ENCODE assay signal across 1 cellular context in genomic region chr20:3981132-3981452, GRCh38.
TF ChIP-seq lines count a peak whose summit lies in the region.

No MANE protein-coding gene starts in this region.

TF ChIP-seq in WTC11, 78 proteins besides CTCF, POLR2A, EP300 and RAD21 (continued from another document):
- TF ChIP-seq, protein P1, sequence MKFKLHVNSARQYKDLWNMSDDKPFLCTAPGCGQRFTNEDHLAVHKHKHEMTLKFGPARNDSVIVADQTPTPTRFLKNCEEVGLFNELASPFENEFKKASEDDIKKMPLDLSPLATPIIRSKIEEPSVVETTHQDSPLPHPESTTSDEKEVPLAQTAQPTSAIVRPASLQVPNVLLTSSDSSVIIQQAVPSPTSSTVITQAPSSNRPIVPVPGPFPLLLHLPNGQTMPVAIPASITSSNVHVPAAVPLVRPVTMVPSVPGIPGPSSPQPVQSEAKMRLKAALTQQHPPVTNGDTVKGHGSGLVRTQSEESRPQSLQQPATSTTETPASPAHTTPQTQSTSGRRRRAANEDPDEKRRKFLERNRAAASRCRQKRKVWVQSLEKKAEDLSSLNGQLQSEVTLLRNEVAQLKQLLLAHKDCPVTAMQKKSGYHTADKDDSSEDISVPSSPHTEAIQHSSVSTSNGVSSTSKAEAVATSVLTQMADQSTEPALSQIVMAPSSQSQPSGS (CRISPR knock-in tag; IDR thresholded peaks at IDR 0.05; ENCODE audit: borderline replicate concordance, low read depth): no peak
- no peak for TF ChIP-seq CDX4 (CRISPR knock-in tag; IDR thresholded peaks at IDR 0.05; ENCODE audit: borderline replicate concordance)
- TF ChIP-seq, protein P2, sequence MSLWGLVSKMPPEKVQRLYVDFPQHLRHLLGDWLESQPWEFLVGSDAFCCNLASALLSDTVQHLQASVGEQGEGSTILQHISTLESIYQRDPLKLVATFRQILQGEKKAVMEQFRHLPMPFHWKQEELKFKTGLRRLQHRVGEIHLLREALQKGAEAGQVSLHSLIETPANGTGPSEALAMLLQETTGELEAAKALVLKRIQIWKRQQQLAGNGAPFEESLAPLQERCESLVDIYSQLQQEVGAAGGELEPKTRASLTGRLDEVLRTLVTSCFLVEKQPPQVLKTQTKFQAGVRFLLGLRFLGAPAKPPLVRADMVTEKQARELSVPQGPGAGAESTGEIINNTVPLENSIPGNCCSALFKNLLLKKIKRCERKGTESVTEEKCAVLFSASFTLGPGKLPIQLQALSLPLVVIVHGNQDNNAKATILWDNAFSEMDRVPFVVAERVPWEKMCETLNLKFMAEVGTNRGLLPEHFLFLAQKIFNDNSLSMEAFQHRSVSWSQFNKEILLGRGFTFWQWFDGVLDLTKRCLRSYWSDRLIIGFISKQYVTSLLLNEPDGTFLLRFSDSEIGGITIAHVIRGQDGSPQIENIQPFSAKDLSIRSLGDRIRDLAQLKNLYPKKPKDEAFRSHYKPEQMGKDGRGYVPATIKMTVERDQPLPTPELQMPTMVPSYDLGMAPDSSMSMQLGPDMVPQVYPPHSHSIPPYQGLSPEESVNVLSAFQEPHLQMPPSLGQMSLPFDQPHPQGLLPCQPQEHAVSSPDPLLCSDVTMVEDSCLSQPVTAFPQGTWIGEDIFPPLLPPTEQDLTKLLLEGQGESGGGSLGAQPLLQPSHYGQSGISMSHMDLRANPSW (CRISPR knock-in tag; conservative IDR thresholded peaks at IDR 0.05; ENCODE audit: low read depth): no peak
- no peak for TF ChIP-seq E2F1 (CRISPR knock-in tag; IDR thresholded peaks at IDR 0.05)
- TF ChIP-seq ZNF263 (CRISPR knock-in tag; IDR thresholded peaks at IDR 0.05; ENCODE audit: low read depth): no peak
- no peak for TF ChIP-seq JAZF1 (CRISPR knock-in tag; IDR thresholded peaks at IDR 0.05)
